ENCODE assay signal across 1 cellular context in the genomic region with DNA sequence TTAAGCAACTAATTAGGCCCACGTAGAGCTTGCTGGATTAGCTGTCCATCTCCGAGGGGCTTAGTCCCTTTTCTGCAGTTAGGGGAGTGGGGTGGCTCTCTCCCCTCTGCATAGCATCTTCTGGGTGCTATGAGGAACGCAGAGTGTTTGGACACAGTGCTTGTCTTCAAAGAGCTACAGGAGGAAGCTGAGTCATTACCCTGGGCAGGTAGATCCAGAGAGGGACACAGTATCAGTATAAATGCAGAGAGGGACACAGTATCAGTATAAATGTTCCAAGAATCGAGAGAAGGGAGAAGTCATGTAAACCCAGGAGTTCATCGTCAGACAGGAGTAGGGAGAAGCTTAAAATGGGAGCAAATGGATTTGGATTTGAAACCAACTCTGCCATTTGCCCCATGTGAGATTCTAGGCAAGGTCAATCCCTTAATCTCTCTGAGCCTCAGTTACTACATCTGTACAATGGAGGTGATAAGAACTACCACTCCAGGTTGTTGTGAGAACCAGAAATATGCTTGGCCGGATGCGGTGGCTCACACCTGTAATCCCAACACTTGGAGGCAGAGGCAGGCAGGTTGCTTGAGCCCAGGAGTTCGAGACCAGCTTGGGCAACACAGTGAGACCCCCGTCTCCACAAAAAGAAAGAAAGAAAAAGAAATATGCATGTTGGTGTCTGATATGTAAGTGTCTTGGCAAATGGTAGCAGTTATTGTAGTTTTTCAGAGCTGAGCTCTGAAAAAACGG.
TF ChIP-seq lines count a peak whose summit lies in the region.

No MANE protein-coding gene starts in this region.

TF ChIP-seq in K562, 482 proteins besides CTCF, POLR2A, EP300 and RAD21:
- TF ChIP-seq RBM25 (IDR thresholded peaks at IDR 0.05; ENCODE audit: low read depth, low read length, severe bottlenecking) (peak; percentile 65), ESRRA (IDR thresholded peaks at IDR 0.05; ENCODE audit: borderline replicate concordance, low read depth) (peak; percentile 45; the same call in 1 of the 2 replicates), GTF3C2 (IDR thresholded peaks at IDR 0.05; ENCODE audit: borderline replicate concordance, extremely low read depth, insufficient read length) (no peak), EHMT2 (IDR thresholded peaks at IDR 0.05) (no peak), ILK (tag; IDR thresholded peaks at IDR 0.05; ENCODE audit: borderline replicate concordance, low read depth) (no peak)
